ENCODE assay signal across 1 cellular context in the genomic region with DNA sequence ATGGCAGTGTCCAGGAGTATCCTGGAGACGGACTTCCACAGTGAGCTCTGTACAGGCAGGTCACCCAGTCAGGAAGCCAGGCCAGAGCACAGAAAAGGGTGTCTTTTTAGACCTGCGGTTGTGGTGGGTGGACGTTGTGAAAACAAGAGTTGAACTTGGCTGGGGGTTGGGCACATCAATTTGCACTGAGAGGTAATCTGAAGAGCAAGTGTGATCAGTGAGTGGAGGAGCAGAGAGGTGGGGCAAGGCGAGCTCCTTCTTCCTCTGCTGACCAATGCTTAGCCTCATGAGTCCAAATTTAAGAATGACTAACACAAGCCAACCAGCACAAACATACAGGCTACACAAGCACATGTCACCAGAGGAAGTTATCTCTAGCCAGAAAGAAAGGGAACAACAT.
TF ChIP-seq lines count a peak whose summit lies in the region.

No MANE protein-coding gene starts in this region.

TF ChIP-seq in H1, 55 proteins besides CTCF, POLR2A, EP300 and RAD21:
- TF ChIP-seq GTF2F1 (IDR thresholded peaks at IDR 0.05; ENCODE audit: borderline replicate concordance, low read depth, low read length) (no peak), RFX5 (IDR thresholded peaks at IDR 0.05; ENCODE audit: borderline replicate concordance, low read depth, low read length) (no peak), RNF2 (IDR thresholded peaks at IDR 0.05; ENCODE audit: borderline replicate concordance, low read depth, low read length, missing control alignments, poor library complexity, severe bottlenecking) (no peak), YY1 (IDR thresholded peaks at IDR 0.05; ENCODE audit: low read depth, low read length) (no peak), E2F6 (IDR thresholded peaks at IDR 0.05) (no peak), CHD2 (IDR thresholded peaks at IDR 0.05; ENCODE audit: low read length) (no peak)
